In genomic region chr3:44210967-44211366, GRCh38 we compare ENCODE assay signal across 39 cellular contexts. TPM values are rescaled to one million over a fixed set of nuclear protein-coding genes. Genes with fewer than 3 reads are reported as not detected.
"Had no signal": no experiment of that assay in that cellular context is flagged by ENCODE, and none has a peak within 500 bp of the region (broad histone marks: within the 10 kb centered on the region; RNA-seq: fewer than 3 reads in every experiment).

No MANE protein-coding gene starts in this region.

- H3K27ac ChIP-seq: adrenal gland, ascending aorta, body of pancreas, brain microvascular endothelial cell, breast epithelium, cardiac muscle cell had no signal

- H3K9me3 ChIP-seq: adrenal gland, ascending aorta, body of pancreas had no signal

- H3K36me3 ChIP-seq: adrenal gland, ascending aorta, brain microvascular endothelial cell, breast epithelium, cardiac muscle cell had no signal

- H3K4me3 ChIP-seq: adrenal gland, ascending aorta, body of pancreas, breast epithelium, cardiac muscle cell had no signal

- ATAC-seq: activated naive CD4-positive, alpha-beta T cell treated with anti-CD3 and anti-CD28 coated beads, Interleukin-2, amount 50 U/mL, for 72 hours; activated naive CD8-positive, alpha-beta T cell treated with anti-CD3 and anti-CD28 coated beads, Interleukin-2, amount 50 U/mL, for 24 hours; activated T-cell treated with anti-CD3 and anti-CD28 coated beads, Interleukin-2, amount 50 U/mL, for 4 hours; activated T-cell treated with anti-CD3 and anti-CD28 coated beads, Interleukin-2, amount 50 U/mL, for 72 hours; activated T-helper 17 cell treated with anti-CD3 and anti-CD28 coated beads, Interleukin-2, amount 50 U/mL, for 72 hours; body of pancreas had no signal

- DNase-seq: activated effector memory CD4-positive, alpha-beta T cell treated with anti-CD3 and anti-CD28 coated beads, Interleukin-2, amount 50 U/mL, for 16 hours; activated effector memory CD4-positive, alpha-beta T cell treated with Interleukin-2 at 50 U/mL for 16 hours; activated gamma-delta T cell; activated gamma-delta T cell treated with Interleukin-2 at 50 U/mL for 16 hours; activated naive CD4-positive, alpha-beta T cell; activated naive CD4-positive, alpha-beta T cell treated with anti-CD3 and anti-CD28 coated beads for 36 hours; activated naive CD4-positive, alpha-beta T cell treated with anti-CD3 and anti-CD28 coated beads, Interleukin-2, amount 10 ng/mL, durations not matched to agents 7 days and 5 days; activated naive CD4-positive, alpha-beta T cell treated with anti-CD3 and anti-CD28 coated beads, Interleukin-2, amount 50 U/mL, for 16 hours; activated naive CD4-positive, alpha-beta T cell treated with Interleukin-2 at 50 U/mL for 16 hours; activated naive CD8-positive, alpha-beta T cell treated with anti-CD3 and anti-CD28 coated beads for 36 hours; activated naive CD8-positive, alpha-beta T cell treated with anti-CD3 and anti-CD28 coated beads, Interleukin-2, amount 10 ng/mL, durations not matched to agents 7 days and 5 days; activated naive CD8-positive, alpha-beta T cell treated with anti-CD3 and anti-CD28 coated beads, Interleukin-2, amount 50 U/mL, for 24 hours; activated T-cell treated with anti-CD3 and anti-CD28 coated beads, Interleukin-2, amount 50 U/mL, for 24 hours; activated T-cell treated with anti-CD3 and anti-CD28 coated beads, Interleukin-2, amount 50 U/mL, for 4 hours; activated T-cell treated with anti-CD3 and anti-CD28 coated beads, Interleukin-2, amount 50 U/mL, for 48 hours; activated T-cell treated with anti-CD3 and anti-CD28 coated beads, Interleukin-2, amount 50 U/mL, for 72 hours; adrenal gland; amniotic stem cell; amygdala; anterior cingulate cortex; aorta; body of pancreas; brain microvascular endothelial cell; caudate nucleus; central memory CD4-positive, alpha-beta T cell; cerebellar nuclear complex had no signal

- FAIRE-seq: astrocyte, bronchial epithelial cell had no signal

- H3K27me3 ChIP-seq: ascending aorta, body of pancreas, brain microvascular endothelial cell, breast epithelium had no signal

- H3K4me1 ChIP-seq: adrenal gland, ascending aorta, body of pancreas, breast epithelium had no signal

RNA-seq across cellular contexts. Expression of gene TOPAZ1, which starts 30.7 kb away (rescaled TPM):
- total RNA-seq: activated naive CD4-positive, alpha-beta T cell treated with anti-CD3 and anti-CD28 coated beads for 36 hours; activated naive CD4-positive, alpha-beta T cell treated with anti-CD3 and anti-CD28 coated beads, Interleukin-2, amount 50 U/mL, for 72 hours; activated naive CD8-positive, alpha-beta T cell treated with anti-CD3 and anti-CD28 coated beads for 36 hours; activated naive CD8-positive, alpha-beta T cell treated with anti-CD3 and anti-CD28 coated beads, Interleukin-2, amount 10 ng/mL, durations not matched to agents 7 days and 5 days; activated T-cell treated with anti-CD3 and anti-CD28 coated beads, Interleukin-2, amount 50 U/mL, for 4 hours; activated T-cell treated with anti-CD3 and anti-CD28 coated beads, Interleukin-2, amount 50 U/mL, for 72 hours; activated T-helper 1 cell treated with anti-CD3 and anti-CD28 coated beads, Interleukin-12 subunit alpha, Interleukin-12 subunit beta, Interleukin-2, Interleukin-4 antibody, amounts not matched to agents 30 ng/mL and 10 ng/mL and 1 ng/mL, durations not matched to agents 14 hours and 24 hours and 36 hours; activated T-helper 17 cell treated with anti-CD3 and anti-CD28 coated beads, Interleukin-2, amount 50 U/mL, for 72 hours; activated T-helper 2 cell treated with anti-CD3 and anti-CD28 coated beads, Interferon-gamma antibody, Interleukin-2, Interleukin-4, amounts not matched to agents 10 μg/mL and 5 μg/mL and 100 μg/mL, durations not matched to agents 14 hours and 24 hours and 36 hours; adrenal gland; aorta; ascending aorta; astrocyte; body of pancreas; breast epithelium; bronchial epithelial cell; cardiac muscle cell; cardiac septum; cerebellum; chondrocyte had no signal
- polyA plus RNA-seq: adipose tissue, adrenal gland, aorta, cardiac muscle cell had no signal
